ENCODE assay signal across 14 cellular contexts in the genomic region with DNA sequence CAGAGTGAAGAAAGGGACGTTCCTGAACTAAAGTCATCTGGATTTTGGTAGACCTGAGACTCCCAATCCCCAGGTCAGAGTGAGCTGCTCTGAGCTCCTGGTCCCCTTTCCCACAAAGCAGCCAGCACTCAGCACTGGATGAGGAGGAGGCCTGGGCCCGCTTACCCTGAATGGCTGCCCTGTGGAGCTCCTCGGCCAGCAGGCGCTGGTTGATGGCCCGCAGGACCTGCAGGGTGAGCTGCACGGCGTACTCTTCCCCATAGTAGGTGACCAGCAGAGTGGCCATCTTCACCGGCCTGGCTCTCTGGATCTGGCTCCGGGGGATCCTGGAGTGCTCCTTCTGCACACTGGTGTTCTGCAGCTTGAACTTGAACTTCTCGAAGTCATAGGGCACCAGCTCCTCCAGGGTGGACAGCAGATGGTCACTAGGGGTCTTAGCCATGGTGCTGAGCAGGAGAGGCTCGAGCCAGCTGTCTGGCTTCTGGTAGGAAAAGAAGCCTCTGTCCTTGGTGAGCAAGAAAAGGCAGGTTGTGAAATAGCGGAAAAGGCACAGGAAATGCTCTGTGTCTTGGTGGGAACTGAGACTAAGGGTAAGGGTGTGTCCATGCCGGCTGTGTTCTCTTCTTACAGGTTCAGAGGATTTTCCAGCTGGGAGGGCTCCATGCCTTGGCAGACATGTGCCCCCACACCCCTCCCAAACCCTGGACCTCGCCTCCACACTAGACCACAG. TPM values are rescaled to one million over a fixed set of nuclear protein-coding genes. Genes with fewer than 3 reads are reported as not detected.
A peak's percentile ranks its signal among the peaks of the same experiment; 100 is the strongest.
DNase-seq lines count a peak whose midpoint lies in the region; TF ChIP-seq lines count a peak whose summit lies in the region.
"Had no signal": no experiment of that assay in that cellular context is flagged by ENCODE, and none has a peak within 500 bp of the region (broad histone marks: within the 10 kb centered on the region; RNA-seq: fewer than 3 reads in every experiment).

MEFV (minus strand) TSS at position 488 of the 730 bp plus-strand sequence; CDS start at position 442, 46 bp downstream.

- intact Hi-C loops in MCF 10A (cut with micrococcal nuclease) = no loop called here
- intact Hi-C loops in breast epithelium (cut with DNase I; ENCODE audit: low total_unique reads) = no loop called here
- intact Hi-C loops in colonic mucosa (cut with DNase I) = no loop called here
- intact Hi-C loops in posterior cingulate gyrus (cut with DNase I) = no loop called here

- peak within 1 kb of the TSS in 1 of 3 donors; percentile 32 for H3K4me3 ChIP-seq in breast epithelium
- H3K4me3 ChIP-seq in colonic mucosa = peak within 1 kb of the TSS; percentile 20

- H3K27me3 ChIP-seq in breast epithelium (no peaks in the 10 kb centered on the region), colonic mucosa (no peaks in the 10 kb centered on the region)

- H3K27ac ChIP-seq in breast epithelium = no peak within 1 kb of the TSS
- H3K27ac ChIP-seq in colonic mucosa = no peak within 1 kb of the TSS
- H3K27ac ChIP-seq: sigmoid colon had no signal

- POLR2A ChIA-PET in MCF 10A (lab: Yijun Ruan, JAX) = no interaction called here

- CTCF ChIA-PET in MCF 10A (lab: Yijun Ruan, JAX) = no interaction called here

- H3K9me3 Mint-ChIP-seq in MCF 10A (ENCODE audit: unreplicated experiment) = no peaks in the 10 kb centered on the region
- H3K9me3 Mint-ChIP-seq: memory B cell had no signal

- H3K27ac Mint-ChIP-seq in MCF 10A (ENCODE audit: low read depth, unreplicated experiment) = no peak within 1 kb of the TSS
- H3K27ac Mint-ChIP-seq: memory B cell had no signal

- no peaks in the 10 kb centered on the region for H3K27me3 Mint-ChIP-seq in MCF 10A (ENCODE audit: insufficient read depth, unreplicated experiment)

- TF ChIP-seq CTCF in MCF 10A (IDR thresholded peaks at IDR 0.05; ENCODE audit: unreplicated experiment) (no peak), breast epithelium (IDR thresholded peaks at IDR 0.05) (no peak), colonic mucosa (IDR thresholded peaks at IDR 0.05) (no peak)

- H3K36me3 Mint-ChIP-seq in MCF 10A (ENCODE audit: insufficient read depth, unreplicated experiment) = peaks cover 17% of the 10 kb centered on the region

- H3K9me3 ChIP-seq in breast epithelium (no peaks in the 10 kb centered on the region), colonic mucosa (no peaks in the 10 kb centered on the region)
- H3K9me3 ChIP-seq: sigmoid colon had no signal

- no peaks in the 10 kb centered on the region for H3K4me1 ChIP-seq in breast epithelium
- H3K4me1 ChIP-seq in colonic mucosa = no peaks in the 10 kb centered on the region
- H3K4me1 ChIP-seq: sigmoid colon had no signal

- DNase-seq in MCF 10A (ENCODE audit: unreplicated experiment) = peak; percentile 94
- DNase-seq in breast epithelium (ENCODE audit: low spot score in 2 of 2) = no peak
- DNase-seq in colonic mucosa = no peak
- DNase-seq in medulla oblongata (ENCODE audit: extremely low spot score) = peak; percentile 16
- DNase-seq in KBM-7 = no peak
- no peak for DNase-seq in NCI-H2107 (lab: John Stamatoyannopoulos, UW)
- no peak for DNase-seq in posterior cingulate gyrus
- no peak for DNase-seq in SW 1271 (lab: John Stamatoyannopoulos, UW)
- DNase-seq: activated CD4-positive, alpha-beta T cell treated with anti-CD3 and anti-CD28 coated beads for 1 hour; activated gamma-delta T cell treated with Interleukin-2 at 50 U/mL for 16 hours; cerebellar nuclear complex; NCI-H2171; sigmoid colon had no signal

- no peak within 1 kb of the TSS for H3K4me3 Mint-ChIP-seq in MCF 10A (ENCODE audit: unreplicated experiment)
- H3K4me3 Mint-ChIP-seq: memory B cell had no signal

- no TSS peak for BruUV-seq in MCF 10A (replicated peaks; lab: Mats Ljungman, UMichigan)

- in situ Hi-C loops in KBM-7 (cut with MboI; ENCODE audit: low pct_unique_long_range_greater_than_20kb, low sequenced_read_pairs) = no loop called here

- no peaks in the 10 kb centered on the region for H3K4me1 Mint-ChIP-seq in MCF 10A (ENCODE audit: insufficient read depth, unreplicated experiment)
- H3K4me1 Mint-ChIP-seq: memory B cell had no signal

- H3K36me3 ChIP-seq in breast epithelium (no peaks in the 10 kb centered on the region), colonic mucosa (no peaks in the 10 kb centered on the region)
- H3K36me3 ChIP-seq: sigmoid colon had no signal

- H3K9ac ChIP-seq in colonic mucosa (ENCODE audit: low read depth in 2 of 2, low read length in 2 of 2) = peak within 1 kb of the TSS in 1 of 2 donors; percentile 19

- TF ChIP-seq POLR2A in breast epithelium (IDR thresholded peaks at IDR 0.05) = no peak

RNA-seq across cellular contexts. Expression of gene MEFV, which starts in this region (rescaled TPM):
- total RNA-seq in MCF 10A (2022) (0.49 and 0.72 TPM in 2 replicates), breast epithelium (1 to 10 TPM in 2 of 3 donors, under 1 TPM in 1; 0.66 to 5.6 (median 1.8) TPM), colonic mucosa (1 to 10 TPM in 1 of 2 donors, under 1 TPM in 1; 0.57 to 1.1 TPM)

Comparison
In these comparisons a context has a peak if more than half of its experiments do, and no peak if none do; other contexts are left out.
1. Peak in DNase-seq in MCF 10A; RNA of the gene not detected or under 1 TPM.